Comparison of ENCODE assay signal across 27 cellular contexts in the genomic region with DNA sequence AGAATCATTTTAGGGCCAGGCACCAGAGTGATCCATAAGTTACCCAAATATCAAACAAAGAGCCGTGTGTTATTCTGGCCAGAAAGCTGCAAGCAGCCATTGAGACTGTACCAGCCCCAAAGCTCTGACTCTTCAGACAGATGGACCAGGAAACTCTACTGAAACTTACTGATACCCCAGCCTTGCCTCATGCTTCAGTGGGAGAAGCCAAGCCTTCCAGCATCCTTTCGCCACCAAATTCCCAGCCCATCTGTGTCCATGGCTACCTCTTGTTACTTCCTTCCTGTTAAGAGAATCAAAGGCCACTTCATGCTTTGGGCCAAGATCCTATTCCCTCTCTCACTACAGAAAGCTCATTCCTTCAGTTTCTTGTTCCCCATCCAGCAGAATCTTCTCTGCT.
"Had no signal": no experiment of that assay in that cellular context is flagged by ENCODE, and none has a peak within 500 bp of the region (broad histone marks: within the 10 kb centered on the region; RNA-seq: fewer than 3 reads in every experiment).

No MANE protein-coding gene starts in this region.

- H3K9me3 Mint-ChIP-seq: type B pancreatic cell had no signal

- H3K4me3 ChIP-seq: dorsolateral prefrontal cortex, gastrocnemius medialis, lung, ovary, smooth muscle cell, thyroid gland had no signal

- H3K27ac ChIP-seq: dorsolateral prefrontal cortex, epithelial cell of prostate, gastrocnemius medialis, ovary, thyroid gland had no signal

- H3K4me3 Mint-ChIP-seq: memory B cell; naive thymus-derived CD4-positive, alpha-beta T cell; nephron progenitor cell; stimulated activated naive CD8-positive, alpha-beta T cell treated with anti-CD3 and anti-CD28 coated beads, Interleukin-15, amount 100 ng/mL, for 72 hours; type B pancreatic cell had no signal

- H3K36me3 Mint-ChIP-seq: memory B cell, type B pancreatic cell had no signal

- H3K4me1 Mint-ChIP-seq: memory B cell had no signal

- ATAC-seq: esophagus mucosa; gastrocnemius medialis; left colon; naive thymus-derived CD4-positive, alpha-beta T cell; stimulated activated naive CD8-positive, alpha-beta T cell treated with anti-CD3 and anti-CD28 coated beads, Interleukin-15, amount 100 ng/mL, for 72 hours had no signal

- DNase-seq: central memory CD4-positive, alpha-beta T cell; dorsolateral prefrontal cortex; effector CD4-positive, alpha-beta T cell; foreskin fibroblast; gastrocnemius medialis; head of caudate nucleus; hippocampal formation; left colon; naive thymus-derived CD4-positive, alpha-beta T cell; nephron progenitor cell; nucleus accumbens; ovary; posterior cingulate gyrus; retina; stimulated activated CD4-positive, alpha-beta T cell treated with anti-CD3 and anti-CD28 coated beads, Interleukin-12 subunit alpha, Interleukin-12 subunit beta, amount 100 ng/mL, for 4 hours; stimulated activated CD4-positive, alpha-beta T cell treated with anti-CD3 and anti-CD28 coated beads, Interleukin-1b, Interleukin-23, amount 100 ng/mL, for 48 hours; stimulated activated CD4-positive, alpha-beta T cell treated with anti-CD3 and anti-CD28 coated beads, Interleukin-4, amount 100 ng/mL, for 1 hour; stimulated activated CD8-positive, alpha-beta memory T cell treated with anti-CD3 and anti-CD28 coated beads, Interleukin-4, amount 100 ng/mL, for 48 hours; stimulated activated naive CD4-positive, alpha-beta T cell; stimulated activated naive CD8-positive, alpha-beta T cell treated with anti-CD3 and anti-CD28 coated beads, Interleukin-15, amount 100 ng/mL, for 72 hours; thyroid gland had no signal

- H3K9me3 ChIP-seq: gastrocnemius medialis, ovary, thyroid gland had no signal

- H3K27me3 ChIP-seq: dorsolateral prefrontal cortex, gastrocnemius medialis, ovary, thyroid gland had no signal

- H3K27me3 Mint-ChIP-seq: memory B cell; stimulated activated naive CD8-positive, alpha-beta T cell treated with anti-CD3 and anti-CD28 coated beads, Interleukin-15, amount 100 ng/mL, for 72 hours; type B pancreatic cell had no signal

- H3K27ac Mint-ChIP-seq: memory B cell; naive thymus-derived CD4-positive, alpha-beta T cell; nephron progenitor cell; type B pancreatic cell had no signal

- H3K36me3 ChIP-seq: gastrocnemius medialis, ovary, thyroid gland had no signal

- H3K4me1 ChIP-seq: gastrocnemius medialis, thyroid gland had no signal
